ENCODE assay signal across 25 cellular contexts in genomic region chr2:40257812-40258457, GRCh38.
DNase-seq lines count a peak whose midpoint lies in the region; ATAC-seq and TF ChIP-seq lines count a peak whose summit lies in the region.
"Had no signal": no experiment of that assay in that cellular context is flagged by ENCODE, and none has a peak within 500 bp of the region (broad histone marks: within the 10 kb centered on the region; RNA-seq: fewer than 3 reads in every experiment).

No MANE protein-coding gene starts in this region.

- DNase-seq in left ventricle myocardium inferior: no peak
- DNase-seq in right cardiac atrium: no peak
- peak; percentile 90 for DNase-seq in NCI-H2227 treated with DMSO at 0.1 percent for 48 hours (lab: John Stamatoyannopoulos, UW)
- no peak for DNase-seq in PC-9
- DNase-seq in activated CD8-positive, alpha-beta T cell treated with anti-CD3 and anti-CD28 coated beads, Interleukin-2, amount 10 ng/mL, durations not matched to agents 7 days and 5 days: no peak
- no peak for DNase-seq in activated T-cell treated with anti-CD3 and anti-CD28 coated beads, Interleukin-2, amount 50 U/mL, for 48 hours
- DNase-seq in T-cell: no peak
- DNase-seq: CD4-positive, alpha-beta T cell; DMS53; GOT3; HFFc6; KBM-7; MV-4-11; NCI-H1105; NCI-H1694 treated with DMSO at 0.1 percent for 48 hours; NCI-H2171; NCI-H446; NCI-H524 treated with DMSO at 0.1 percent for 48 hours; OCI-M1; SIG-M5; SW 1271 had no signal

- POLR2A ChIA-PET in PC-9 (lab: Charles Lee; ENCODE audit: unreplicated experiment): no interaction called here
- POLR2A ChIA-PET in activated CD8-positive, alpha-beta T cell treated with anti-CD3 and anti-CD28 coated beads, Interleukin-2, amount 10 ng/mL, durations not matched to agents 7 days and 5 days (lab: Charles Lee): no interaction called here
- POLR2A ChIA-PET in T-cell (lab: Charles Lee): no interaction called here

- TF ChIP-seq CTCF in left ventricle myocardium inferior (IDR thresholded peaks at IDR 0.05; ENCODE audit: borderline replicate concordance) (no peak), PC-9 (conservative IDR thresholded peaks at IDR 0.05) (no peak)

- no peak overlapping the region for H3K4me3 ChIP-seq in left ventricle myocardium inferior
- H3K4me3 ChIP-seq in right cardiac atrium (ENCODE audit: low read length): no peak overlapping the region
- H3K4me3 ChIP-seq in PC-9: no peak overlapping the region
- no peak overlapping the region for H3K4me3 ChIP-seq in stomach smooth muscle (ENCODE audit: low read length in 2 of 2)
- H3K4me3 ChIP-seq: BLaER1 treated with 17β-estradiol and CSF1 and Interleukin-3, amounts not matched to agents 10 nM and 100 nM; HAP-1; SK-N-MC had no signal

- H3F3A ChIP-seq in PC-9 (ENCODE audit: insufficient read depth, low read depth): no peaks in the 10 kb centered on the region

- intact Hi-C loops in left ventricle myocardium inferior (cut with micrococcal nuclease): no loop called here
- intact Hi-C loops in right cardiac atrium (cut with DNase I): no loop called here
- intact Hi-C loops in PC-9 (cut with micrococcal nuclease; ENCODE audit: unreplicated experiment): no loop called here

- H3K27ac ChIP-seq in left ventricle myocardium inferior (replicated peaks) (peak overlapping the region; percentile 27), right cardiac atrium (ENCODE audit: low read length) (no peak overlapping the region), PC-9 (no peak overlapping the region), stomach smooth muscle (ENCODE audit: low read length) (peak overlapping the region; percentile 32)
- H3K27ac ChIP-seq: BLaER1 treated with 17β-estradiol and CSF1 and Interleukin-3, amounts not matched to agents 10 nM and 100 nM; SK-N-MC had no signal

- CTCF ChIA-PET in PC-9 (lab: Charles Lee): no interaction called here
- CTCF ChIA-PET in activated CD8-positive, alpha-beta T cell treated with anti-CD3 and anti-CD28 coated beads, Interleukin-2, amount 10 ng/mL, durations not matched to agents 7 days and 5 days (lab: Charles Lee): no interaction called here
- CTCF ChIA-PET in T-cell (lab: Charles Lee): no interaction called here

- H4K20me1 ChIP-seq in PC-9 (ENCODE audit: insufficient read depth): no peaks in the 10 kb centered on the region
- H4K20me1 ChIP-seq: BLaER1 treated with 17β-estradiol and CSF1 and Interleukin-3, amounts not matched to agents 10 nM and 100 nM had no signal

- no peaks in the 10 kb centered on the region for H3K27me3 Mint-ChIP-seq in activated CD8-positive, alpha-beta T cell treated with anti-CD3 and anti-CD28 coated beads, Interleukin-2, amount 10 ng/mL, durations not matched to agents 7 days and 5 days (ENCODE audit: low read depth)
- no peaks in the 10 kb centered on the region for H3K27me3 Mint-ChIP-seq in T-cell
- H3K27me3 Mint-ChIP-seq: CD4-positive, alpha-beta T cell had no signal

- no peaks in the 10 kb centered on the region for H3K9me2 ChIP-seq in PC-9 (ENCODE audit: insufficient read depth)

- H3K36me3 ChIP-seq in left ventricle myocardium inferior (no peaks in the 10 kb centered on the region), PC-9 (ENCODE audit: low read depth) (no peaks in the 10 kb centered on the region), stomach smooth muscle (ENCODE audit: control insufficient read depth in 2 of 2, insufficient read depth in 2 of 2, low read length in 2 of 2) (no peaks in the 10 kb centered on the region)
- H3K36me3 ChIP-seq: HAP-1 had no signal

- H3K27me3 ChIP-seq in left ventricle myocardium inferior (ENCODE audit: low read depth) (no peaks in the 10 kb centered on the region), right cardiac atrium (ENCODE audit: control insufficient read depth, insufficient read depth) (no peaks in the 10 kb centered on the region), PC-9 (ENCODE audit: insufficient read depth, low read depth) (no peaks in the 10 kb centered on the region), stomach smooth muscle (ENCODE audit: control insufficient read depth in 1 of 2, insufficient read depth in 2 of 2, low read length in 2 of 2) (no peaks in the 10 kb centered on the region)
- H3K27me3 ChIP-seq: BLaER1 treated with 17β-estradiol and CSF1 and Interleukin-3, amounts not matched to agents 10 nM and 100 nM had no signal

- H3K9ac ChIP-seq in stomach smooth muscle (ENCODE audit: low read length in 2 of 2): no peak overlapping the region
- H3K9ac ChIP-seq: BLaER1 treated with 17β-estradiol and CSF1 and Interleukin-3, amounts not matched to agents 10 nM and 100 nM had no signal

- H3K27ac Mint-ChIP-seq in activated CD8-positive, alpha-beta T cell treated with anti-CD3 and anti-CD28 coated beads, Interleukin-2, amount 10 ng/mL, durations not matched to agents 7 days and 5 days: no peak overlapping the region
- H3K27ac Mint-ChIP-seq in T-cell: no peak overlapping the region
- H3K27ac Mint-ChIP-seq: CD4-positive, alpha-beta T cell; HFFc6 had no signal

- peaks cover 56% of the 10 kb centered on the region for H3K4me1 ChIP-seq in left ventricle myocardium inferior
- H3K4me1 ChIP-seq in right cardiac atrium (ENCODE audit: control insufficient read depth, insufficient read depth, low read length): peaks cover 7% of the 10 kb centered on the region
- H3K4me1 ChIP-seq in PC-9 (replicated peaks; ENCODE audit: insufficient read depth): no peaks in the 10 kb centered on the region
- H3K4me1 ChIP-seq in stomach smooth muscle (ENCODE audit: control insufficient read depth, insufficient read depth, low read length): peaks cover 2% of the 10 kb centered on the region

- no peaks in the 10 kb centered on the region for H3K9me3 Mint-ChIP-seq in activated CD8-positive, alpha-beta T cell treated with anti-CD3 and anti-CD28 coated beads, Interleukin-2, amount 10 ng/mL, durations not matched to agents 7 days and 5 days (ENCODE audit: insufficient read depth)
- H3K9me3 Mint-ChIP-seq in T-cell: peaks cover 0 to 2% (median 0%) of the 10 kb centered on the region in 3 donors
- H3K9me3 Mint-ChIP-seq: CD4-positive, alpha-beta T cell; HFFc6 had no signal

- no peaks in the 10 kb centered on the region for H3K9me3 ChIP-seq in left ventricle myocardium inferior (replicated peaks)
- no peaks in the 10 kb centered on the region for H3K9me3 ChIP-seq in right cardiac atrium (ENCODE audit: control insufficient read depth, low read length)
- H3K9me3 ChIP-seq in PC-9 (ENCODE audit: insufficient read depth, low read depth): no peaks in the 10 kb centered on the region; the same call in 1 of the 2 replicates
- H3K9me3 ChIP-seq in stomach smooth muscle (ENCODE audit: control insufficient read depth in 2 of 2, low read length in 2 of 2): no peaks in the 10 kb centered on the region
- H3K9me3 ChIP-seq: HAP-1 had no signal

- no peaks in the 10 kb centered on the region for H3K79me2 ChIP-seq in PC-9 (ENCODE audit: low read depth)

- no peak overlapping the region for H3K4me2 ChIP-seq in PC-9
- H3K4me2 ChIP-seq: BLaER1 treated with 17β-estradiol and CSF1 and Interleukin-3, amounts not matched to agents 10 nM and 100 nM had no signal

- no peak overlapping the region for H3K4me3 Mint-ChIP-seq in activated CD8-positive, alpha-beta T cell treated with anti-CD3 and anti-CD28 coated beads, Interleukin-2, amount 10 ng/mL, durations not matched to agents 7 days and 5 days
- H3K4me3 Mint-ChIP-seq in T-cell: no peak overlapping the region
- H3K4me3 Mint-ChIP-seq: CD4-positive, alpha-beta T cell; HFFc6 had no signal

- BruUV-seq in PC-9 (replicated peaks; lab: Mats Ljungman, UMichigan): no TSS peak

- no peaks in the 10 kb centered on the region for H3K36me3 Mint-ChIP-seq in activated CD8-positive, alpha-beta T cell treated with anti-CD3 and anti-CD28 coated beads, Interleukin-2, amount 10 ng/mL, durations not matched to agents 7 days and 5 days (ENCODE audit: low read depth)
- H3K36me3 Mint-ChIP-seq in T-cell: no peaks in the 10 kb centered on the region

- H2AFZ ChIP-seq in PC-9: peak overlapping the region; percentile 25; the same call in 1 of the 2 replicates

- 57% methylated on average over 8 of the region's 8 CpGs for WGBS in right cardiac atrium

- ATAC-seq in right cardiac atrium (no peak), T-cell (replicated peaks in 1 of 4) (no peak)
- no peak for ATAC-seq in activated CD8-positive, alpha-beta T cell treated with anti-CD3 and anti-CD28 coated beads, Interleukin-2, amount 10 ng/mL, durations not matched to agents 7 days and 5 days

- no peaks in the 10 kb centered on the region for H3K4me1 Mint-ChIP-seq in activated CD8-positive, alpha-beta T cell treated with anti-CD3 and anti-CD28 coated beads, Interleukin-2, amount 10 ng/mL, durations not matched to agents 7 days and 5 days (ENCODE audit: low read depth)
- no peaks in the 10 kb centered on the region for H3K4me1 Mint-ChIP-seq in T-cell

Comparison
In these comparisons a context has a peak if more than half of its experiments do, and no peak if none do; other contexts are left out.
1. H3K27ac ChIP-seq: peak in left ventricle myocardium inferior (single experiment) and stomach smooth muscle (single experiment); none in right cardiac atrium (single experiment) and PC-9 (single experiment).